In genomic region chr13:100214886-100215285, GRCh38 we compare ENCODE assay signal across 21 cellular contexts.
A peak's percentile ranks its signal among the peaks of the same experiment; 100 is the strongest.
DNase-seq lines count a peak whose midpoint lies in the region; ATAC-seq and TF ChIP-seq lines count a peak whose summit lies in the region.
"Had no signal": no experiment of that assay in that cellular context is flagged by ENCODE, and none has a peak within 500 bp of the region (broad histone marks: within the 10 kb centered on the region; RNA-seq: fewer than 3 reads in every experiment).

No MANE protein-coding gene starts in this region.

- no peaks in the 10 kb centered on the region for H3K9me3 Mint-ChIP-seq in MCF 10A (ENCODE audit: unreplicated experiment)
- H3K9me3 Mint-ChIP-seq: stimulated activated effector memory CD8-positive, alpha-beta T cell treated with anti-CD3 and anti-CD28 coated beads, Interleukin-12 subunit alpha, Interleukin-12 subunit beta, amount 100 ng/mL, for 72 hours had no signal

- ATAC-seq in HG03520 (IDR thresholded peaks at IDR 0.05; ENCODE audit: unreplicated experiment) = no peak
- ATAC-seq in HG03442 (IDR thresholded peaks at IDR 0.05; ENCODE audit: unreplicated experiment) = no peak
- ATAC-seq: activated CD8-positive, alpha-beta T cell treated with anti-CD3 and anti-CD28 coated beads, Interleukin-2, amount 10 ng/mL, durations not matched to agents 7 days and 5 days; activated T-helper 17 cell treated with anti-CD3 and anti-CD28 coated beads, Interleukin-2, amount 50 U/mL, for 72 hours; left lung; pancreas; stimulated activated effector memory CD8-positive, alpha-beta T cell treated with anti-CD3 and anti-CD28 coated beads, Interleukin-12 subunit alpha, Interleukin-12 subunit beta, amount 100 ng/mL, for 72 hours had no signal

- CTCF ChIA-PET in MCF 10A (lab: Yijun Ruan, JAX) = interaction anchor here (0.6 to 1.3 kb wide), 5 partner anchors 13 to 298 kb away, joined by 3 read pairs; no protein-coding TSS in a partner anchor

- no peak for TF ChIP-seq POLR2A in breast epithelium (IDR thresholded peaks at IDR 0.05)

- no peaks in the 10 kb centered on the region for H3K4me1 ChIP-seq in breast epithelium
- H3K4me1 ChIP-seq: pancreas had no signal

- no TSS peak for BruUV-seq in MCF 10A (replicated peaks; lab: Mats Ljungman, UMichigan)

- intact Hi-C loops in MCF 10A (cut with micrococcal nuclease) = no loop called here
- intact Hi-C loops in breast epithelium (cut with DNase I; ENCODE audit: low total_unique reads) = no loop called here

- H3K36me3 Mint-ChIP-seq in MCF 10A (ENCODE audit: insufficient read depth, unreplicated experiment) = peaks cover 9% of the 10 kb centered on the region
- H3K36me3 Mint-ChIP-seq: stimulated activated effector memory CD8-positive, alpha-beta T cell treated with anti-CD3 and anti-CD28 coated beads, Interleukin-12 subunit alpha, Interleukin-12 subunit beta, amount 100 ng/mL, for 72 hours had no signal

- no peak overlapping the region for H3K4me3 ChIP-seq in breast epithelium
- no peak overlapping the region for H3K4me3 ChIP-seq in fibroblast of pulmonary artery (replicated peaks; ENCODE audit: low read depth, low read length)
- H3K4me3 ChIP-seq: left lung, MG63, pancreas had no signal

- no peaks in the 10 kb centered on the region for H3K27me3 Mint-ChIP-seq in MCF 10A (ENCODE audit: insufficient read depth, unreplicated experiment)
- H3K27me3 Mint-ChIP-seq: activated T-helper 17 cell treated with anti-CD3 and anti-CD28 coated beads, Interleukin-2, amount 50 U/mL, for 72 hours; CD8-positive, alpha-beta memory T cell; dendritic cell treated with granulocyte-macrophage colony-stimulating factor and Interleukin-4, amounts not matched to agents 40 ng/mL and 50 ng/mL, for 4 days had no signal

- no peaks in the 10 kb centered on the region for H3K36me3 ChIP-seq in breast epithelium
- H3K36me3 ChIP-seq: pancreas had no signal

- TF ChIP-seq CTCF in MCF 10A (IDR thresholded peaks at IDR 0.05; ENCODE audit: unreplicated experiment) (no peak), breast epithelium (IDR thresholded peaks at IDR 0.05) (no peak), fibroblast of pulmonary artery (IDR thresholded peaks at IDR 0.05; ENCODE audit: low read length, missing control alignments) (no peak)

- POLR2A ChIA-PET in MCF 10A (lab: Yijun Ruan, JAX) = interaction anchor here (0.5 to 2.7 kb wide), 4 partner anchors 14 to 143 kb away, joined by 3 to 10 read pairs (median 4); no protein-coding TSS in a partner anchor

- no peak overlapping the region for H3K4me3 Mint-ChIP-seq in MCF 10A (ENCODE audit: unreplicated experiment)
- H3K4me3 Mint-ChIP-seq: activated CD8-positive, alpha-beta T cell treated with anti-CD3 and anti-CD28 coated beads, Interleukin-2, amount 10 ng/mL, durations not matched to agents 7 days and 5 days; activated T-helper 17 cell treated with anti-CD3 and anti-CD28 coated beads, Interleukin-2, amount 50 U/mL, for 72 hours; CD8-positive, alpha-beta memory T cell; dendritic cell treated with granulocyte-macrophage colony-stimulating factor and Interleukin-4, amounts not matched to agents 40 ng/mL and 50 ng/mL, for 4 days; stimulated activated effector memory CD8-positive, alpha-beta T cell treated with anti-CD3 and anti-CD28 coated beads, Interleukin-12 subunit alpha, Interleukin-12 subunit beta, amount 100 ng/mL, for 72 hours had no signal

- no peak overlapping the region for H3K27ac ChIP-seq in breast epithelium
- no peak overlapping the region for H3K27ac ChIP-seq in substantia nigra (ENCODE audit: low read depth, low read length, poor library complexity, severe bottlenecking)
- H3K27ac ChIP-seq: 22Rv1, left lung, pancreas had no signal

- peak overlapping the region; percentile 14 for H3K27ac Mint-ChIP-seq in MCF 10A (ENCODE audit: low read depth, unreplicated experiment)
- H3K27ac Mint-ChIP-seq: activated CD8-positive, alpha-beta T cell treated with anti-CD3 and anti-CD28 coated beads, Interleukin-2, amount 10 ng/mL, durations not matched to agents 7 days and 5 days; activated T-helper 17 cell treated with anti-CD3 and anti-CD28 coated beads, Interleukin-2, amount 50 U/mL, for 72 hours; dendritic cell treated with granulocyte-macrophage colony-stimulating factor and Interleukin-4, amounts not matched to agents 40 ng/mL and 50 ng/mL, for 4 days; stimulated activated effector memory CD8-positive, alpha-beta T cell treated with anti-CD3 and anti-CD28 coated beads, Interleukin-12 subunit alpha, Interleukin-12 subunit beta, amount 100 ng/mL, for 72 hours had no signal

- DNase-seq in MCF 10A (ENCODE audit: unreplicated experiment) (peak; percentile 69), breast epithelium (ENCODE audit: low spot score in 2 of 2) (no peak), amniotic stem cell (lab: John Stamatoyannopoulos, UW) (peak; percentile 34), fibroblast of pulmonary artery (ENCODE audit: low read depth) (peak; percentile 84), DMS153 (lab: John Stamatoyannopoulos, UW) (no peak), substantia nigra (lab: John Stamatoyannopoulos, UW) (no peak)
- DNase-seq: activated CD8-positive, alpha-beta T cell treated with anti-CD3 and anti-CD28 coated beads, Interleukin-2, amount 10 ng/mL, durations not matched to agents 7 days and 5 days; CD8-positive, alpha-beta memory T cell; erythroblast; left lung; MG63; NCI-H187 treated with DMSO at 0.1 percent for 48 hours; NCI-H524; pancreas; small intestine had no signal

- no peaks in the 10 kb centered on the region for H3K27me3 ChIP-seq in breast epithelium
- H3K27me3 ChIP-seq: left lung, MG63, pancreas had no signal

- no peaks in the 10 kb centered on the region for H3K9me3 ChIP-seq in breast epithelium
- H3K9me3 ChIP-seq: left lung, pancreas had no signal

- H3K4me1 Mint-ChIP-seq in MCF 10A (ENCODE audit: insufficient read depth, unreplicated experiment) = peaks cover 42% of the 10 kb centered on the region
- H3K4me1 Mint-ChIP-seq: CD8-positive, alpha-beta memory T cell had no signal

Comparison
In these comparisons a context has a peak if more than half of its experiments do, and no peak if none do; other contexts are left out.
1. DNase-seq: peak in MCF 10A (single experiment), amniotic stem cell (single experiment) and fibroblast of pulmonary artery (single experiment); none in breast epithelium (0 of 2), DMS153 (single experiment) and substantia nigra (0 of 49).